8 cellular contexts compared by ENCODE assay signal in the genomic region with DNA sequence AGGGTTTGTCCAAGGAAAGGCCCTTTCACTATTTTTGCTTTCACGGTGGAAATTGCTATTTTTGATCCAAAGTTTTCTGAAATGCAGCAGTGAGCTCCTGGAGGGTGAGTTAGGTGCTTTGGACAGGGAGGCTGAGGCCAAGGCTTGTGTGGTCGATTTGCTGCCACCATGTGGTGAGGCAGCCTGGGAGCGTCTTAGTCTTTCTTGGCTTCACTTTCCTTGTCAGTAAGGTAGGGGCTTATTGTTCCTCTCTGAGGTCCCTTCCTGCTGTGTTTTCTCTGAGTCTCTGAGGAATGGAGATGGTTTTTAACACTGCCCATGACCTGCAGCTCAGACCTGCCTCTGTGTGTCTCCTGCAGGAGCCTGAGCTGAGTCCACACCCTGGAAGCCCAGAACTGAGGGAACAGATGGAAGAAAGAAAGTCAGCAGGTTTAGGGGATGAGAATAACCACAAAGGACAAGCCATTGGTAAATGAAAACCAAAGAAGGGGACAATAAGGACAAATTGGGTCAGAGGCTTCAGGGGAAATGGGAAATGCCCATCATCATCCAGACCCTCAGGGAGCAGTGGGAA. TPM values are rescaled to one million over a fixed set of nuclear protein-coding genes. Genes with fewer than 3 reads are reported as not detected.
DNase-seq lines count a peak whose midpoint lies in the region; ATAC-seq, FAIRE-seq and TF ChIP-seq lines count a peak whose summit lies in the region.

No MANE protein-coding gene starts in this region.

- WGBS in pancreas, 2 donors = 7 to 13% methylated on average over 3 of the region's 3 CpGs

- no peak overlapping the region for H3K4me3 ChIP-seq in pancreas

- no peaks in the 10 kb centered on the region for H3K27me3 ChIP-seq in pancreas

- intact Hi-C loops in pancreas (cut with DNase I) = no loop called here

- no peaks in the 10 kb centered on the region for H3K4me1 ChIP-seq in pancreas

- no peaks in the 10 kb centered on the region for H3K9me3 ChIP-seq in pancreas

- TF ChIP-seq POLR2A in GM12891 (IDR thresholded peaks at IDR 0.05; ENCODE audit: low read depth, low read length) = no peak

- no peak overlapping the region for H3K27ac ChIP-seq in pancreas

- DNase-seq in AG09319 (ENCODE audit: extremely low read depth, low read depth) = no peak
- no peak for DNase-seq in GM12891 (ENCODE audit: insufficient read length, low spot score)
- DNase-seq in RPMI7951 (ENCODE audit: low read depth) = peak; percentile 50
- DNase-seq in dermis blood vessel endothelial cell = peak; percentile 74
- peak in 2 of 6 donors; percentile 38 to 44 for DNase-seq in pancreas

- H3K36me3 ChIP-seq in pancreas = no peaks in the 10 kb centered on the region

- TF ChIP-seq CTCF in AG09319 (IDR thresholded peaks at IDR 0.05; ENCODE audit: low read depth, low read length) = peak; percentile 69
- TF ChIP-seq CTCF in pancreas (IDR thresholded peaks at IDR 0.05) = peak in 3 of 4 donors; percentile 30 to 38 (median 34)

- ATAC-seq in pancreas (peak; percentile 50 to 66 (median 60)), HG02623 (IDR thresholded peaks at IDR 0.05; ENCODE audit: unreplicated experiment) (no peak), GM21390 (IDR thresholded peaks at IDR 0.05; ENCODE audit: unreplicated experiment) (no peak), GM18861 (IDR thresholded peaks at IDR 0.05; ENCODE audit: unreplicated experiment) (no peak)

- FAIRE-seq in GM12891 (lab: Jason Lieb, UNC) (peak; percentile 23), pancreas (lab: Jason Lieb, UNC) (no peak)

TF ChIP-seq in GM12891, 5 proteins besides CTCF, POLR2A, EP300 and RAD21:
- TF ChIP-seq POLR2AphosphoS5 (IDR thresholded peaks at IDR 0.05; ENCODE audit: low read depth, low read length) (no peak), POU2F2 (IDR thresholded peaks at IDR 0.05; ENCODE audit: low read depth, low read length) (no peak), PAX5 (IDR thresholded peaks at IDR 0.05; ENCODE audit: insufficient read depth, low read length, severe bottlenecking) (no peak), TAF1 (IDR thresholded peaks at IDR 0.05; ENCODE audit: low read depth, low read length) (no peak), SPI1 (IDR thresholded peaks at IDR 0.05; ENCODE audit: low read depth, low read length) (no peak)
TF ChIP-seq in GM12891: peak in this region for 0.

RNA-seq across cellular contexts. Expression of a gene that starts 20.1 kb away (rescaled TPM):
- polyA plus RNA-seq in GM12891 (2012; ENCODE audit: low read depth, missing spikeins) = 0.64 TPM
- 165 and 220 TPM in 2 replicates for total RNA-seq in RPMI7951 (2014; rRNA removed; shearing (Covaris generic))
- total RNA-seq in dermis blood vessel endothelial cell (148 and 239 TPM in 2 replicates), pancreas (100 to 1,000 TPM in 2 of 6 donors, 10 to 100 TPM in 4; 34.3 to 211 (median 74.6) TPM)
- polyA plus RNA-seq in pancreas = 100 to 1,000 TPM; 203 to 269 TPM

RNA-seq across cellular contexts. Expression of a gene that starts 23.1 kb away (rescaled TPM):
- 49.0 TPM for polyA plus RNA-seq in GM12891 (2012; ENCODE audit: low read depth, missing spikeins)
- 1,017 and 1,277 TPM in 2 replicates for total RNA-seq in RPMI7951 (2014; rRNA removed; shearing (Covaris generic))
- 12.3 and 24.6 TPM in 2 replicates for total RNA-seq in dermis blood vessel endothelial cell
- 100 to 1,000 TPM in 2 of 6 donors, 10 to 100 TPM in 4; 23.6 to 291 (median 61.9) TPM for total RNA-seq in pancreas
- polyA plus RNA-seq in pancreas = 100 to 1,000 TPM; 239 to 433 TPM

Comparison
In these comparisons a context has a peak if more than half of its experiments do, and no peak if none do; other contexts are left out.
1. DNase-seq: peak in RPMI7951 (single experiment) and dermis blood vessel endothelial cell (single experiment); none in AG09319 (single experiment) and GM12891 (single experiment).
2. ATAC-seq: peak in pancreas (4 of 4); none in HG02623 (single experiment), GM21390 (single experiment) and GM18861 (single experiment).